ENCODE assay signal across 17 cellular contexts in the genomic region with DNA sequence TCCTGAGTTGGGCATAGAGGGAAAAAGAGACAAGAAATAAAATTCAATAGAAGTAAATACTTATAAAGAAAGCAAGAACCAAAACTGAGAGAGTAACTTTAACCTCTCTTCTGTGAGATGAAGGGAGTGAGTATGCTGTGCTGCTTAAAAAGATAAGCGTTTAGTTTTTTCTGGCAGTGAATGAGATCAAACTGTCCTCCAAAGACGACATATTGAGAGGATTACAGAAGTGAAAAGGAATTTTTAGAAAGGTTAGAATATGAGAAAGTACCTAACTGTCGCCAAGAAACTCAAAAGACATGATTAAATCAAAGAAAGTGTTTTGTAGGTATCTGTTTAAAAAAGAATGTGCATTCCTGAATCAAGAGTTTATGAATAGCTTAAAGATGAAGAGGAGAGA. TPM values are rescaled to one million over a fixed set of nuclear protein-coding genes. Genes with fewer than 3 reads are reported as not detected.
DNase-seq lines count a peak whose midpoint lies in the region; ATAC-seq, FAIRE-seq and TF ChIP-seq lines count a peak whose summit lies in the region.
"Had no signal": no experiment of that assay in that cellular context is flagged by ENCODE, and none has a peak within 500 bp of the region (broad histone marks: within the 10 kb centered on the region; RNA-seq: fewer than 3 reads in every experiment).

No MANE protein-coding gene starts in this region.

- peaks cover 6% of the 10 kb centered on the region for H3K4me1 ChIP-seq in HepG2 (ENCODE audit: insufficient read depth, low read length)
- H3K4me1 ChIP-seq in right lobe of liver, result peaks cover 0 to 16% (median 5%) of the 10 kb centered on the region in 4 donors
- H3K4me1 ChIP-seq in vagina, result peaks cover 60% of the 10 kb centered on the region
- no peaks in the 10 kb centered on the region for H3K4me1 ChIP-seq in CD8-positive, alpha-beta T cell (ENCODE audit: insufficient read depth, low read length)

- H3K27ac ChIP-seq in HepG2 (ENCODE audit: extremely low read length, insufficient read depth, low read length) (no peak overlapping the region), right lobe of liver (no peak overlapping the region), vagina (peak overlapping the region; percentile 15)
- H3K27ac ChIP-seq in CD8-positive, alpha-beta T cell (ENCODE audit: low read depth, low read length), result no peak overlapping the region
- H3K27ac ChIP-seq: A549, parathyroid adenoma had no signal

- peaks cover 35% of the 10 kb centered on the region for H3K79me2 ChIP-seq in HepG2 (ENCODE audit: insufficient read depth, low read length)

- H2AFZ ChIP-seq in HepG2 (ENCODE audit: low read length), result no peak overlapping the region
- H2AFZ ChIP-seq: parathyroid adenoma had no signal

- intact Hi-C loops in HepG2 (cut with micrococcal nuclease; ENCODE audit: unreplicated experiment), result no loop called here
- intact Hi-C loops in right lobe of liver (cut with DNase I), result no loop called here
- intact Hi-C loops in vagina (cut with DNase I), result no loop called here
- intact Hi-C loops in CD8-positive, alpha-beta T cell (cut with DNase I, micrococcal nuclease), result no loop called here

- H3K9me3 ChIP-seq in HepG2 (ENCODE audit: low read length) (no peaks in the 10 kb centered on the region), right lobe of liver (no peaks in the 10 kb centered on the region), vagina (no peaks in the 10 kb centered on the region)
- no peaks in the 10 kb centered on the region for H3K9me3 ChIP-seq in CD8-positive, alpha-beta T cell (ENCODE audit: low read length)
- H3K9me3 ChIP-seq: A549 had no signal

- no peak for TF ChIP-seq RAD21 in HepG2 (CRISPR knock-in tag; IDR thresholded peaks at IDR 0.05)

- 94% methylated on average over 3 of the region's 3 CpGs for WGBS in HepG2 (ENCODE audit: low lambda C conversion rate)
- 51% methylated on average over 3 of the region's 3 CpGs for WGBS in right lobe of liver (ENCODE audit: insufficient coverage, low coverage, low lambda C conversion rate, missing lambda C conversion rate)

- TF ChIP-seq EP300 in HepG2 (IDR thresholded peaks at IDR 0.05; ENCODE audit: low read depth in 2 of 2, low read length in 2 of 2) (no peak), HepG2 (CRISPR knock-in tag; IDR thresholded peaks at IDR 0.05; ENCODE audit: borderline replicate concordance) (no peak)

- no peak for TF ChIP-seq CTCF in HepG2 (CRISPR knock-in tag; IDR thresholded peaks at IDR 0.05)
- TF ChIP-seq CTCF in right lobe of liver (IDR thresholded peaks at IDR 0.05), result no peak
- TF ChIP-seq CTCF in vagina (IDR thresholded peaks at IDR 0.05), result no peak
- TF ChIP-seq CTCF in CD8-positive, alpha-beta T cell (IDR thresholded peaks at IDR 0.05), result no peak

- in situ Hi-C loops in HepG2 (cut with HindIII; ENCODE audit: extremely low pct_ligation_motif_present, low pct_unique_long_range_greater_than_20kb), result no loop called here

- H3K27me3 ChIP-seq in HepG2 (ENCODE audit: control insufficient read depth in 1 of 2, insufficient read depth in 2 of 2, low read length in 2 of 2) (no peaks in the 10 kb centered on the region), right lobe of liver (no peaks in the 10 kb centered on the region), vagina (no peaks in the 10 kb centered on the region)
- no peaks in the 10 kb centered on the region for H3K27me3 ChIP-seq in CD8-positive, alpha-beta T cell (ENCODE audit: insufficient read depth, low read length)

- BruUV-seq in HepG2 (replicated peaks; lab: Mats Ljungman, UMichigan), result TSS peak; percentile 14

- no peaks in the 10 kb centered on the region for H3K36me3 Mint-ChIP-seq in naive B cell
- no peaks in the 10 kb centered on the region for H3K36me3 Mint-ChIP-seq in CD8-positive, alpha-beta T cell
- H3K36me3 Mint-ChIP-seq in effector memory CD8-positive, alpha-beta T cell (ENCODE audit: insufficient read depth), result no peaks in the 10 kb centered on the region
- H3K36me3 Mint-ChIP-seq: activated CD8-positive, alpha-beta memory T cell treated with anti-CD3 and anti-CD28 coated beads, Interleukin-2, amount 10 ng/mL, durations not matched to agents 7 days and 5 days; CD8-positive, alpha-beta memory T cell had no signal

- ATAC-seq in HepG2, result no peak
- ATAC-seq in right lobe of liver, result no peak
- ATAC-seq in naive B cell (ENCODE audit: low read depth in 2 of 2), result no peak
- ATAC-seq in CD8-positive, alpha-beta T cell, result no peak
- no peak for ATAC-seq in effector memory CD8-positive, alpha-beta T cell (replicated peaks)
- no peak for ATAC-seq in GM18498 (IDR thresholded peaks at IDR 0.05; ENCODE audit: unreplicated experiment)
- ATAC-seq: A549; activated CD8-positive, alpha-beta memory T cell treated with anti-CD3 and anti-CD28 coated beads, Interleukin-2, amount 10 ng/mL, durations not matched to agents 7 days and 5 days had no signal

- DNase-seq in HepG2 (ENCODE audit: low spot score) (no peak), right lobe of liver (no peak), erythroblast (lab: John Stamatoyannopoulos, UW) (peak; percentile 70), naive B cell (no peak), vagina (ENCODE audit: extremely low spot score in 2 of 2) (no peak)
- DNase-seq in CD8-positive, alpha-beta T cell, result no peak
- no peak for DNase-seq in effector memory CD8-positive, alpha-beta T cell
- DNase-seq: activated CD4-positive, CD25-positive, alpha-beta regulatory T cell; activated CD8-positive, alpha-beta memory T cell treated with anti-CD3 and anti-CD28 coated beads, Interleukin-2, amount 10 ng/mL, durations not matched to agents 7 days and 5 days; activated gamma-delta T cell treated with Interleukin-2 at 50 U/mL for 16 hours; CD8-positive, alpha-beta memory T cell; effector CD8-positive, alpha-beta T cell; foreskin fibroblast had no signal

- CTCF ChIA-PET in HepG2 (lab: Yijun Ruan, JAX; ENCODE audit: low intra/inter-chr PET ratio, low total read pairs), result no interaction called here
- CTCF ChIA-PET in CD8-positive, alpha-beta T cell (lab: Charles Lee), result no interaction called here

- no peak for TF ChIP-seq POLR2A in HepG2 (IDR thresholded peaks at IDR 0.05; ENCODE audit: insufficient read depth in 1 of 2, low read depth in 2 of 2, low read length in 2 of 2)
- no peak for TF ChIP-seq POLR2A in right lobe of liver (IDR thresholded peaks at IDR 0.05)
- TF ChIP-seq POLR2A in erythroblast (IDR thresholded peaks at IDR 0.05; ENCODE audit: low read length), result no peak
- TF ChIP-seq POLR2A in vagina (IDR thresholded peaks at IDR 0.05), result no peak

- FAIRE-seq in HepG2 (lab: Jason Lieb, UNC), result no peak
- FAIRE-seq: A549, H1 had no signal

- POLR2A ChIA-PET in HepG2 (lab: Yijun Ruan, JAX), result interaction anchor here (1.0 kb wide), 1 partner anchor 9 kb away, joined by 3 read pairs; no protein-coding TSS in a partner anchor
- POLR2A ChIA-PET in CD8-positive, alpha-beta T cell (lab: Charles Lee), result no interaction called here

- H3K4me1 Mint-ChIP-seq in naive B cell, result peaks cover 32 to 60% (median 59%) of the 10 kb centered on the region in 3 donors
- no peaks in the 10 kb centered on the region for H3K4me1 Mint-ChIP-seq in CD8-positive, alpha-beta T cell (ENCODE audit: low read depth)
- peaks cover 0 to 2% of the 10 kb centered on the region in 2 donors for H3K4me1 Mint-ChIP-seq in effector memory CD8-positive, alpha-beta T cell (ENCODE audit: low read depth in 2 of 2)
- H3K4me1 Mint-ChIP-seq: activated CD8-positive, alpha-beta memory T cell treated with anti-CD3 and anti-CD28 coated beads, Interleukin-2, amount 10 ng/mL, durations not matched to agents 7 days and 5 days had no signal

- H3K9me3 Mint-ChIP-seq in naive B cell, result no peaks in the 10 kb centered on the region
- no peaks in the 10 kb centered on the region for H3K9me3 Mint-ChIP-seq in CD8-positive, alpha-beta T cell
- no peaks in the 10 kb centered on the region for H3K9me3 Mint-ChIP-seq in effector memory CD8-positive, alpha-beta T cell
- H3K9me3 Mint-ChIP-seq: CD8-positive, alpha-beta memory T cell had no signal

- H3K4me3 ChIP-seq in HepG2 (replicated peaks in 1 of 3; ENCODE audit: insufficient read depth in 1 of 3, low read depth in 2 of 3, low read length in 3 of 3) (no peak overlapping the region), right lobe of liver (no peak overlapping the region), vagina (no peak overlapping the region)
- no peak overlapping the region for H3K4me3 ChIP-seq in CD8-positive, alpha-beta T cell (ENCODE audit: low read depth, low read length)
- H3K4me3 ChIP-seq: A549 had no signal

- H4K20me1 ChIP-seq in HepG2 (ENCODE audit: insufficient read depth, low read length), result no peaks in the 10 kb centered on the region

- no peaks in the 10 kb centered on the region for H3K27me3 Mint-ChIP-seq in naive B cell
- peaks cover 3% of the 10 kb centered on the region for H3K27me3 Mint-ChIP-seq in CD8-positive, alpha-beta T cell (ENCODE audit: low read depth)
- H3K27me3 Mint-ChIP-seq in effector memory CD8-positive, alpha-beta T cell, result peaks cover 8 to 18% of the 10 kb centered on the region in 2 donors

- no peak overlapping the region for H3K9ac ChIP-seq in HepG2 (ENCODE audit: insufficient read depth, low read depth, low read length)
- H3K9ac ChIP-seq: parathyroid adenoma had no signal

- H3K36me3 ChIP-seq in HepG2 (replicated peaks in 1 of 2; ENCODE audit: control insufficient read depth in 1 of 2, insufficient read depth in 2 of 2, low read length in 2 of 2) (no peaks in the 10 kb centered on the region), right lobe of liver (no peaks in the 10 kb centered on the region), vagina (no peaks in the 10 kb centered on the region)
- no peaks in the 10 kb centered on the region for H3K36me3 ChIP-seq in CD8-positive, alpha-beta T cell (ENCODE audit: insufficient read depth, low read length)

- peak overlapping the region in 5 of 6 donors; percentile 57 to 87 (median 69) for H3K27ac Mint-ChIP-seq in naive B cell
- H3K27ac Mint-ChIP-seq in CD8-positive, alpha-beta T cell, result no peak overlapping the region
- H3K27ac Mint-ChIP-seq in effector memory CD8-positive, alpha-beta T cell, result no peak overlapping the region
- H3K27ac Mint-ChIP-seq: activated CD8-positive, alpha-beta memory T cell treated with anti-CD3 and anti-CD28 coated beads, Interleukin-2, amount 10 ng/mL, durations not matched to agents 7 days and 5 days; CD8-positive, alpha-beta memory T cell had no signal

- no peak overlapping the region for H3K4me2 ChIP-seq in HepG2 (ENCODE audit: low read depth, low read length)

- H3K4me3 Mint-ChIP-seq in naive B cell, result no peak overlapping the region
- H3K4me3 Mint-ChIP-seq in CD8-positive, alpha-beta T cell, result no peak overlapping the region
- no peak overlapping the region for H3K4me3 Mint-ChIP-seq in effector memory CD8-positive, alpha-beta T cell
- H3K4me3 Mint-ChIP-seq: activated CD8-positive, alpha-beta memory T cell treated with anti-CD3 and anti-CD28 coated beads, Interleukin-2, amount 10 ng/mL, durations not matched to agents 7 days and 5 days; CD8-positive, alpha-beta memory T cell had no signal

RNA-seq across cellular contexts. Expression of gene GAB1, which starts 16.0 kb away (rescaled TPM):
- total RNA-seq in HepG2 (2016; rRNA removed; fragmentation: Illumina TruSeq; extraction: Trizol) (14.7 and 17.8 TPM in 2 replicates), right lobe of liver (10 to 100 TPM in 2 of 6 experiments, 1 to 10 TPM in 4; 7.0 to 13.0 (median 9.7) TPM), vagina (29.0 TPM)
- 9.7 and 12.8 TPM in 2 replicates for total RNA-seq in HepG2 (2016; cell fraction: cytosol; rRNA removed; fragmentation: Illumina TruSeq; extraction: Trizol; ENCODE audit: low read depth)
- total RNA-seq in HepG2 (2016; cell fraction: insoluble cytoplasmic fraction; rRNA removed; fragmentation: Illumina TruSeq; extraction: Trizol), result 15.0 and 17.5 TPM in 2 replicates
- total RNA-seq in HepG2 (2016; cell fraction: membrane; rRNA removed; fragmentation: Illumina TruSeq; extraction: Trizol), result 9.3 and 9.5 TPM in 2 replicates
- total RNA-seq in HepG2 (2016; cell fraction: nucleus; rRNA removed; fragmentation: Illumina TruSeq; extraction: Trizol), result 24.7 and 28.9 TPM in 2 replicates
- polyA plus RNA-seq in HepG2 (2011; rRNA removed) (6.8 and 8.7 TPM in 2 replicates), naive B cell (ENCODE audit: low read depth in 6 of 6) (10 to 100 TPM in 2 of 6 donors, 1 to 10 TPM in 4; 4.3 to 14.5 (median 7.5) TPM)
- 2.3 and 3.7 TPM in 2 replicates for polyA plus RNA-seq in HepG2 (2011; cell fraction: cytosol; rRNA removed)
- 6.2 and 8.6 TPM in 2 replicates for polyA plus RNA-seq in HepG2 (2011; cell fraction: nucleus; rRNA removed)
- polyA plus RNA-seq in HepG2 (2012), result 7.5 and 8.7 TPM in 2 replicates
- 0.36 and 0.77 TPM in 2 replicates for polyA plus RNA-seq in HepG2 (2016; cell fraction: cytosol; fragmentation: Illumina TruSeq; extraction: Trizol; ENCODE audit: low read depth)
- polyA plus RNA-seq in HepG2 (2016; cell fraction: insoluble cytoplasmic fraction; fragmentation: Illumina TruSeq; extraction: Trizol; ENCODE audit: low read depth), result 13.9 and 14.1 TPM in 2 replicates
- 1.1 and 1.3 TPM in 2 replicates for polyA plus RNA-seq in HepG2 (2016; cell fraction: membrane; fragmentation: Illumina TruSeq; extraction: Trizol; ENCODE audit: low read depth)
- polyA plus RNA-seq in HepG2 (2016; cell fraction: nucleus; fragmentation: Illumina TruSeq; extraction: Trizol; ENCODE audit: insufficient read depth, low read depth), result 17.0 and 17.5 TPM in 2 replicates
- polyA minus RNA-seq in HepG2 (2011; rRNA and poly(A)+ RNA removed; ENCODE audit: low replicate concordance), result 4.9 and 14.7 TPM in 2 replicates
- 6.5 and 6.9 TPM in 2 replicates for polyA minus RNA-seq in HepG2 (2011; cell fraction: cytosol; rRNA and poly(A)+ RNA removed)
- polyA minus RNA-seq in HepG2 (2011; cell fraction: nucleus; rRNA and poly(A)+ RNA removed), result 40.7 and 43.9 TPM in 2 replicates
- total RNA-seq in CD8-positive, alpha-beta T cell, result 1 to 10 TPM in 1 of 2 experiments, under 1 TPM in 1; 0.98 to 1.5 TPM

Comparison
In these comparisons a context has a peak if more than half of its experiments do, and no peak if none do; other contexts are left out.
1. DNase-seq: peak in erythroblast (2 of 2); none in HepG2 (single experiment), right lobe of liver (0 of 3), naive B cell (single experiment), vagina (0 of 2), CD8-positive, alpha-beta T cell (0 of 7) and effector memory CD8-positive, alpha-beta T cell (0 of 3).
2. H3K27ac Mint-ChIP-seq: peak in naive B cell (5 of 6); none in CD8-positive, alpha-beta T cell (single experiment) and effector memory CD8-positive, alpha-beta T cell (0 of 2).